In genomic region chr21:42746240-42746592, GRCh38 we compare ENCODE assay signal across 13 cellular contexts.
A peak's percentile ranks its signal among the peaks of the same experiment; 100 is the strongest.
DNase-seq lines count a peak whose midpoint lies in the region; ATAC-seq and TF ChIP-seq lines count a peak whose summit lies in the region.
"Had no signal": no experiment of that assay in that cellular context is flagged by ENCODE, and none has a peak within 500 bp of the region (broad histone marks: within the 10 kb centered on the region; RNA-seq: fewer than 3 reads in every experiment).

No MANE protein-coding gene starts in this region.

- H3K36me3 Mint-ChIP-seq in activated T-cell treated with anti-CD3 and anti-CD28 coated beads, Interleukin-2, amount 50 U/mL, for 24 hours (ENCODE audit: low read depth): no peaks in the 10 kb centered on the region
- H3K36me3 Mint-ChIP-seq in activated CD8-positive, alpha-beta T cell treated with anti-CD3 and anti-CD28 coated beads, Interleukin-2, amount 10 ng/mL, durations not matched to agents 7 days and 5 days (ENCODE audit: low read depth): no peaks in the 10 kb centered on the region

- H3K27ac ChIP-seq in lower lobe of right lung: peak overlapping the region; percentile 80
- H3K27ac ChIP-seq in substantia nigra (ENCODE audit: low read depth, low read length, poor library complexity, severe bottlenecking): peak overlapping the region; percentile 72

- H3K4me3 ChIP-seq in lower lobe of right lung: no peak overlapping the region
- no peak overlapping the region for H3K4me3 ChIP-seq in foreskin fibroblast (ENCODE audit: low read depth in 1 of 2, low read length in 2 of 2)
- H3K4me3 ChIP-seq: adrenal gland had no signal

- peak; percentile 17 for ATAC-seq in activated CD8-positive, alpha-beta T cell treated with anti-CD3 and anti-CD28 coated beads, Interleukin-2, amount 10 ng/mL, durations not matched to agents 7 days and 5 days
- ATAC-seq in lower lobe of right lung: no peak

- H3K36me3 ChIP-seq in lower lobe of right lung: no peaks in the 10 kb centered on the region
- H3K36me3 ChIP-seq: adrenal gland had no signal

- H3K27me3 ChIP-seq in lower lobe of right lung (ENCODE audit: low read depth): no peaks in the 10 kb centered on the region
- H3K27me3 ChIP-seq: adrenal gland had no signal

- peaks cover 26% of the 10 kb centered on the region for H3K4me1 Mint-ChIP-seq in activated T-cell treated with anti-CD3 and anti-CD28 coated beads, Interleukin-2, amount 50 U/mL, for 24 hours (ENCODE audit: low read depth)
- peaks cover 35% of the 10 kb centered on the region for H3K4me1 Mint-ChIP-seq in activated CD8-positive, alpha-beta T cell treated with anti-CD3 and anti-CD28 coated beads, Interleukin-2, amount 10 ng/mL, durations not matched to agents 7 days and 5 days (ENCODE audit: low read depth)

- no peaks in the 10 kb centered on the region for H3K9me3 Mint-ChIP-seq in activated T-cell treated with anti-CD3 and anti-CD28 coated beads, Interleukin-2, amount 50 U/mL, for 24 hours
- no peaks in the 10 kb centered on the region for H3K9me3 Mint-ChIP-seq in activated CD8-positive, alpha-beta T cell treated with anti-CD3 and anti-CD28 coated beads, Interleukin-2, amount 10 ng/mL, durations not matched to agents 7 days and 5 days (ENCODE audit: insufficient read depth)
- H3K9me3 Mint-ChIP-seq: neural crest cell had no signal

- no peaks in the 10 kb centered on the region for H3K27me3 Mint-ChIP-seq in activated T-cell treated with anti-CD3 and anti-CD28 coated beads, Interleukin-2, amount 50 U/mL, for 24 hours
- H3K27me3 Mint-ChIP-seq in activated CD8-positive, alpha-beta T cell treated with anti-CD3 and anti-CD28 coated beads, Interleukin-2, amount 10 ng/mL, durations not matched to agents 7 days and 5 days (ENCODE audit: low read depth): no peaks in the 10 kb centered on the region

- POLR2A ChIA-PET in activated CD8-positive, alpha-beta T cell treated with anti-CD3 and anti-CD28 coated beads, Interleukin-2, amount 10 ng/mL, durations not matched to agents 7 days and 5 days (lab: Charles Lee): interaction anchor here (1.4 to 2.9 kb wide), 5 partner anchors 8 to 64 kb away, joined by 3 to 14 read pairs (median 7); no protein-coding TSS in a partner anchor

- DNase-seq in activated T-cell treated with anti-CD3 and anti-CD28 coated beads, Interleukin-2, amount 50 U/mL, for 24 hours: no peak
- no peak for DNase-seq in activated T-cell treated with anti-CD3 and anti-CD28 coated beads, Interleukin-2, amount 50 U/mL, for 1 hour
- no peak for DNase-seq in activated CD8-positive, alpha-beta T cell treated with anti-CD3 and anti-CD28 coated beads, Interleukin-2, amount 10 ng/mL, durations not matched to agents 7 days and 5 days
- DNase-seq in lower lobe of right lung (no peak), substantia nigra (lab: John Stamatoyannopoulos, UW) (no peak), GF-D8 (lab: John Stamatoyannopoulos, UW) (no peak), foreskin fibroblast (no peak), MV-4-11 (lab: John Stamatoyannopoulos, UW) (no peak)
- DNase-seq: foreskin melanocyte, HCEC 1CT, NCI-H187 had no signal

- peak overlapping the region; percentile 92 for H3K27ac Mint-ChIP-seq in activated T-cell treated with anti-CD3 and anti-CD28 coated beads, Interleukin-2, amount 50 U/mL, for 24 hours
- peak overlapping the region; percentile 98 for H3K27ac Mint-ChIP-seq in activated CD8-positive, alpha-beta T cell treated with anti-CD3 and anti-CD28 coated beads, Interleukin-2, amount 10 ng/mL, durations not matched to agents 7 days and 5 days

- CTCF ChIA-PET in activated CD8-positive, alpha-beta T cell treated with anti-CD3 and anti-CD28 coated beads, Interleukin-2, amount 10 ng/mL, durations not matched to agents 7 days and 5 days (lab: Charles Lee): interaction anchor here (1.7 to 2.3 kb wide), 4 partner anchors 8 to 153 kb away, joined by 5 to 12 read pairs (median 10); partner anchors contain the start of gene PDE9A

- peak overlapping the region; percentile 50 for H3K4me3 Mint-ChIP-seq in activated T-cell treated with anti-CD3 and anti-CD28 coated beads, Interleukin-2, amount 50 U/mL, for 24 hours
- H3K4me3 Mint-ChIP-seq in activated CD8-positive, alpha-beta T cell treated with anti-CD3 and anti-CD28 coated beads, Interleukin-2, amount 10 ng/mL, durations not matched to agents 7 days and 5 days: peak overlapping the region; percentile 70
- H3K4me3 Mint-ChIP-seq: neural crest cell had no signal

- TF ChIP-seq CTCF in lower lobe of right lung (IDR thresholded peaks at IDR 0.05) (no peak), foreskin fibroblast (IDR thresholded peaks at IDR 0.05; ENCODE audit: low read depth, low read length) (no peak)

- intact Hi-C loops in lower lobe of right lung (cut with DNase I): no loop called here

- H3K9me3 ChIP-seq in lower lobe of right lung: no peaks in the 10 kb centered on the region
- H3K9me3 ChIP-seq: adrenal gland had no signal

- H3K4me1 ChIP-seq in lower lobe of right lung: peaks cover 23% of the 10 kb centered on the region
- H3K4me1 ChIP-seq: adrenal gland had no signal
